26 cellular contexts compared by ENCODE assay signal in genomic region chr7:149584530-149584929, GRCh38.
A peak's percentile ranks its signal among the peaks of the same experiment; 100 is the strongest.
DNase-seq lines count a peak whose midpoint lies in the region; ATAC-seq, FAIRE-seq and TF ChIP-seq lines count a peak whose summit lies in the region.
"Had no signal": no experiment of that assay in that cellular context is flagged by ENCODE, and none has a peak within 500 bp of the region (broad histone marks: within the 10 kb centered on the region; RNA-seq: fewer than 3 reads in every experiment).

No MANE protein-coding gene starts in this region.

- no peak for DNase-seq in K562 (ENCODE audit: extremely low read depth in 1 of 4, low spot score in 3 of 4)
- no peak for DNase-seq in endothelial cell (ENCODE audit: low spot score)
- no peak for DNase-seq in GM23248
- DNase-seq in amniotic stem cell (lab: John Stamatoyannopoulos, UW) = no peak
- no peak for DNase-seq in left colon
- DNase-seq: 8988T; ACHN; BE2C; C1 segment of cervical spinal cord; CD4-positive, alpha-beta memory T cell; CD4-positive, CD25-positive, alpha-beta regulatory T cell; CD8-positive, alpha-beta memory T cell; COR-L47; DMS 273 treated with DMSO at 0.1 percent for 48 hours; DMS153; DMS53; DMS79; DND-41; EL; GDM1 had no signal

- POLR2A ChIA-PET in K562 (lab: Yijun Ruan, JAX) = interaction anchor here (0.6 kb wide), 1 partner anchor 24 kb away, joined by 4 read pairs; no protein-coding TSS in a partner anchor

- ATAC-seq in K562 (no peak), left colon (no peak)
- ATAC-seq: GM12878 had no signal

- H3K4me2 ChIP-seq in K562 (ENCODE audit: insufficient read depth, low read length) (no peak overlapping the region), GM23248 (ENCODE audit: unreplicated experiment) (no peak overlapping the region)
- H3K4me2 ChIP-seq: BLaER1 had no signal

- no peaks in the 10 kb centered on the region for H3K9me2 ChIP-seq in GM23248 (ENCODE audit: insufficient read depth)

- no peaks in the 10 kb centered on the region for H3K9me1 ChIP-seq in K562 (ENCODE audit: control insufficient read depth, insufficient read depth, low read length)

- no peak overlapping the region for H3K27ac Mint-ChIP-seq in endothelial cell (ENCODE audit: unreplicated experiment)
- H3K27ac Mint-ChIP-seq: CD14-positive monocyte; CD4-positive, alpha-beta memory T cell; CD4-positive, CD25-positive, alpha-beta regulatory T cell had no signal

- H3K79me2 ChIP-seq in K562 (ENCODE audit: control insufficient read depth, insufficient read depth, low read length) (no peaks in the 10 kb centered on the region), GM23248 (ENCODE audit: insufficient read depth) (0 out of 2 replicates have a peak, but pooled peaks cover 5% of the 10 kb centered on the region)

- peak; percentile 46 for FAIRE-seq in K562 (lab: Jason Lieb, UNC)
- FAIRE-seq: A204.1, GM12878, GM12892, GM18507 had no signal

- H3K4me3 ChIP-seq in K562 (no peak overlapping the region), GM23248 (no peak overlapping the region)
- H3K4me3 ChIP-seq: BLaER1, GM12878 had no signal

- 97% methylated on average over 4 of the region's 4 CpGs for WGBS in K562 (ENCODE audit: insufficient coverage, low coverage, missing lambda C conversion rate)
- 97 to 99% methylated on average over 4 of the region's 4 CpGs for WGBS in GM23248 (ENCODE audit: low coverage in 1 of 2, low lambda C conversion rate in 2 of 2, missing lambda C conversion rate in 2 of 2), 2 experiments

- H3K4me1 ChIP-seq in K562 (replicated peaks in 1 of 2; ENCODE audit: control insufficient read depth in 2 of 2, insufficient read depth in 2 of 2, low read length in 2 of 2) (no peaks in the 10 kb centered on the region), GM23248 (ENCODE audit: insufficient read depth) (no peaks in the 10 kb centered on the region; the same call in 1 of the 2 replicates)
- H3K4me1 ChIP-seq: BE2C, BLaER1 had no signal

- H3K9me3 Mint-ChIP-seq in endothelial cell (ENCODE audit: unreplicated experiment) = peaks cover 12% of the 10 kb centered on the region

- TF ChIP-seq EP300 in K562 (IDR thresholded peaks at IDR 0.05; ENCODE audit: low read length) = no peak

- intact Hi-C loops in K562 (cut with micrococcal nuclease) (no loop called here), left colon (cut with DNase I, micrococcal nuclease) (no loop called here)

- no peak overlapping the region for H2AFZ ChIP-seq in K562 (ENCODE audit: low read depth, low read length)
- no peak overlapping the region for H2AFZ ChIP-seq in GM23248

- H3K36me3 ChIP-seq in K562 (ENCODE audit: control insufficient read depth, insufficient read depth, low read length) = peaks cover 85% of the 10 kb centered on the region
- H3K36me3 ChIP-seq in GM23248 (ENCODE audit: low read depth) = peaks cover 23% of the 10 kb centered on the region

- TF ChIP-seq RAD21 in K562 (CRISPR knock-in tag; conservative IDR thresholded peaks at IDR 0.05 in 1 of 2, IDR thresholded peaks at IDR 0.05 in 1 of 2) = no peak

- no peak for TF ChIP-seq POLR2A in K562 (conservative IDR thresholded peaks at IDR 0.05)

- no peaks in the 10 kb centered on the region for H3K27me3 Mint-ChIP-seq in endothelial cell (ENCODE audit: unreplicated experiment)
- H3K27me3 Mint-ChIP-seq: CD4-positive, alpha-beta memory T cell; CD4-positive, CD25-positive, alpha-beta regulatory T cell had no signal

- H3K4me3 Mint-ChIP-seq in endothelial cell (ENCODE audit: unreplicated experiment) = peak overlapping the region; percentile 25
- H3K4me3 Mint-ChIP-seq: CD14-positive monocyte; CD4-positive, CD25-positive, alpha-beta regulatory T cell; CD8-positive, alpha-beta memory T cell had no signal

- H3K27me3 ChIP-seq in K562 (ENCODE audit: control insufficient read depth in 2 of 2, insufficient read depth in 2 of 2, low read length in 2 of 2) = no peaks in the 10 kb centered on the region
- no peaks in the 10 kb centered on the region for H3K27me3 ChIP-seq in GM23248 (replicated peaks; ENCODE audit: insufficient read depth)
- H3K27me3 ChIP-seq: BE2C, BLaER1 had no signal

- H4K20me1 ChIP-seq in K562 (replicated peaks; ENCODE audit: control insufficient read depth, insufficient read depth, low read length) = no peaks in the 10 kb centered on the region
- no peaks in the 10 kb centered on the region for H4K20me1 ChIP-seq in GM23248 (ENCODE audit: insufficient read depth)
- H4K20me1 ChIP-seq: BLaER1 had no signal

- H3F3A ChIP-seq in GM23248 (ENCODE audit: insufficient read depth) = no peaks in the 10 kb centered on the region

- in situ Hi-C loops in K562 (cut with MboI) = no loop called here
- in situ Hi-C loops in GM23248 (cut with MboI) = no loop called here

- peaks cover 27% of the 10 kb centered on the region for H3K9me3 ChIP-seq in K562 (replicated peaks; ENCODE audit: control insufficient read depth, insufficient read depth, low read depth, low read length)
- H3K9me3 ChIP-seq in GM23248 (ENCODE audit: low read depth) = no peaks in the 10 kb centered on the region

- no TSS peak for BruUV-seq in K562 (replicated peaks; lab: Mats Ljungman, UMichigan)

- no peak overlapping the region for H3K9ac ChIP-seq in K562 (ENCODE audit: insufficient read depth in 1 of 2, low read depth in 2 of 2, low read length in 2 of 2)
- no peak overlapping the region for H3K9ac ChIP-seq in GM23248
- H3K9ac ChIP-seq: BLaER1 had no signal

- CTCF ChIA-PET in K562 (lab: Yijun Ruan, JAX; ENCODE audit: low intra/inter-chr PET ratio) = no interaction called here

- no peaks in the 10 kb centered on the region for H3K4me1 Mint-ChIP-seq in endothelial cell (ENCODE audit: unreplicated experiment)
- H3K4me1 Mint-ChIP-seq: CD14-positive monocyte had no signal

- TF ChIP-seq CTCF in K562 (IDR thresholded peaks at IDR 0.05 in 2 of 3, conservative IDR thresholded peaks at IDR 0.05 in 1 of 3; ENCODE audit: insufficient read depth in 2 of 3, low read depth in 1 of 3, low read length in 3 of 3) (no peak), endothelial cell (IDR thresholded peaks at IDR 0.05; ENCODE audit: unreplicated experiment) (no peak)

- H3K36me3 Mint-ChIP-seq in endothelial cell (ENCODE audit: low read depth, unreplicated experiment) = peaks cover 73% of the 10 kb centered on the region

- no peak overlapping the region for H3K27ac ChIP-seq in K562 (ENCODE audit: extremely low read depth, low read depth, low read length)
- H3K27ac ChIP-seq in GM23248 = no peak overlapping the region
- H3K27ac ChIP-seq: BLaER1 had no signal

TF ChIP-seq in K562, 482 proteins besides CTCF, POLR2A, EP300 and RAD21:
- TF ChIP-seq ZNF224 (CRISPR knock-in tag; IDR thresholded peaks at IDR 0.05) = no peak
- TF ChIP-seq POLR2H (tag; IDR thresholded peaks at IDR 0.05; ENCODE audit: low read depth) = peak; percentile 34
- no peak for TF ChIP-seq ZNF23 (CRISPR knock-in tag; IDR thresholded peaks at IDR 0.05)
- TF ChIP-seq BDP1 (IDR thresholded peaks at IDR 0.05; ENCODE audit: insufficient read depth, insufficient read length) = peak; percentile 12
- no peak for TF ChIP-seq CBFA2T3 (IDR thresholded peaks at IDR 0.05)
- TF ChIP-seq POLR3A (IDR thresholded peaks at IDR 0.05; ENCODE audit: borderline replicate concordance, extremely low read depth, insufficient read depth, insufficient read length) = peak; percentile 65
